ENCODE assay signal across 13 cellular contexts in the genomic region with DNA sequence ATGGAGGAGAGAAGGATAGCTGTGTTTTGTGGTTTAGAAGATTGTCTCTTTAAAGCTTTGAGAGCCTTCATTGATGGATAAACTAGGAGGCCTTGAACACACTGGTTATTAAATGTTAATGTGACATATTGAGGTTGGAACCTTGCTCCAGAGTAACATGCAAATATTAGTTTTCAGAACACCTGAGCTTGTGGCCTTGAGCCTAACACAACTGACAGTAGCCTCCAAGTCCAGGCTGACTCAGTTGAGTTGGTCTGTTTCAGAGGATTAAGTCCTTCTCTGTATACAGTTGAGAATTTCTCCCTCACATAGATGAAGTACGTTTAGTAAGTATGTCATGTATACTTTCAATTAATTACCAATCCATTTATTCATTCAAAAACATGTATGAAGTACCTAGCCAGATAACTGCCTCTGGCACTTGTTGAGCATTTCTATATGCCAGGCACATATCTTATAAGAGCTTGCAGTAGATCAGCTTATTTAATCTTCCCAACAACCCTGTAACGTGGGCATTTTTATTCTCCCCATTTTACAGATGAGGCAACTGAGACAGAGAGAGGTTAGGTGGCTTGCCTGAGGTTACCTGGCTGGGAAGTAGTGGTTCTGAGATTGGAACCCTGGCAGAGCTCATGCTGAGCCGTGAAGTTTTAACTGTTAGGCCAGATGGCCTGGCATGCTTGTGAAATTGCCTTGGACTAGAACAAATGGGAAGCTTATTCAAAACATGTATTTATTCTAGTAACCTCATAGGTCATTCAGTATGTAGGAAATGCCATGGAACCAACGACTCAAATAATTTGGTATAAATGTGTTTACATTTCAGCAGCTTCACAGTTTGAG.
DNase-seq lines count a peak whose midpoint lies in the region; ATAC-seq and TF ChIP-seq lines count a peak whose summit lies in the region.
"Had no signal": no experiment of that assay in that cellular context is flagged by ENCODE, and none has a peak within 500 bp of the region (broad histone marks: within the 10 kb centered on the region; RNA-seq: fewer than 3 reads in every experiment).

No MANE protein-coding gene starts in this region.

- CTCF ChIA-PET in CD4-positive, alpha-beta T cell (lab: Charles Lee): interaction anchor here (1.1 kb wide), 1 partner anchor 143 kb away, joined by 3 read pairs; no protein-coding TSS in a partner anchor

- TF ChIP-seq CTCF in CD4-positive, alpha-beta T cell (IDR thresholded peaks at IDR 0.05): no peak
- no peak for TF ChIP-seq CTCF in KMS-11 (conservative IDR thresholded peaks at IDR 0.05; ENCODE audit: low read depth, low read length)
- TF ChIP-seq CTCF in endothelial cell (IDR thresholded peaks at IDR 0.05; ENCODE audit: unreplicated experiment): no peak
- no peak for TF ChIP-seq CTCF in osteoblast (IDR thresholded peaks at IDR 0.05; ENCODE audit: extremely low read depth, low read depth, low read length)

- no peak for DNase-seq in CD4-positive, alpha-beta T cell
- DNase-seq in endothelial cell (ENCODE audit: low spot score) (no peak), osteoblast (ENCODE audit: insufficient read length, low spot score, missing footprints) (no peak), SW 1271 (lab: John Stamatoyannopoulos, UW) (no peak)
- DNase-seq: activated T-cell treated with anti-CD3 and anti-CD28 coated beads, Interleukin-2, amount 50 U/mL, for 4 hours; left lung; NCI-H1436 treated with DMSO at 0.1 percent for 48 hours; PC-3; upper lobe of right lung had no signal

- H3K4me3 Mint-ChIP-seq in CD4-positive, alpha-beta T cell: no peak overlapping the region
- peak overlapping the region; percentile 4 for H3K4me3 Mint-ChIP-seq in endothelial cell (ENCODE audit: unreplicated experiment)
- H3K4me3 Mint-ChIP-seq: activated T-cell treated with anti-CD3 and anti-CD28 coated beads, Interleukin-2, amount 50 U/mL, for 4 hours had no signal

- H3K4me1 ChIP-seq in KMS-11 (ENCODE audit: low read depth, poor library complexity, severe bottlenecking) (peaks cover 67% of the 10 kb centered on the region), osteoblast (ENCODE audit: insufficient read depth, low read length) (peaks cover 14% of the 10 kb centered on the region)

- H2AFZ ChIP-seq in KMS-11 (ENCODE audit: low read depth) (no peak overlapping the region), osteoblast (ENCODE audit: low read length) (no peak overlapping the region)

- H3K79me2 ChIP-seq in KMS-11 (ENCODE audit: insufficient read depth, low read depth) (peaks cover 36% of the 10 kb centered on the region; the same call in 1 of the 2 replicates), osteoblast (ENCODE audit: insufficient read depth, low read length) (peaks cover 85% of the 10 kb centered on the region)

- peaks cover 16% of the 10 kb centered on the region for H3K4me1 Mint-ChIP-seq in CD4-positive, alpha-beta T cell (ENCODE audit: low read depth)
- peaks cover 23% of the 10 kb centered on the region for H3K4me1 Mint-ChIP-seq in endothelial cell (ENCODE audit: unreplicated experiment)

- H3K36me3 Mint-ChIP-seq in CD4-positive, alpha-beta T cell (ENCODE audit: low read depth): peaks cover 46% of the 10 kb centered on the region
- H3K36me3 Mint-ChIP-seq in endothelial cell (ENCODE audit: low read depth, unreplicated experiment): peaks cover 38% of the 10 kb centered on the region

- ATAC-seq in CD4-positive, alpha-beta T cell (ENCODE audit: poor library complexity): peak; percentile 5
- ATAC-seq in HG02759 (IDR thresholded peaks at IDR 0.05; ENCODE audit: unreplicated experiment) (no peak), GM18867 (IDR thresholded peaks at IDR 0.05; ENCODE audit: unreplicated experiment) (no peak), HG02642 (IDR thresholded peaks at IDR 0.05; ENCODE audit: poor library complexity, unreplicated experiment) (no peak)
- ATAC-seq: left lung, PC-3 had no signal

- H3K36me3 ChIP-seq in KMS-11 (ENCODE audit: insufficient read depth): no peaks in the 10 kb centered on the region
- peaks cover 32% of the 10 kb centered on the region for H3K36me3 ChIP-seq in osteoblast (ENCODE audit: insufficient read depth, low read length)

- intact Hi-C loops in CD4-positive, alpha-beta T cell (cut with DNase I, micrococcal nuclease): loop anchor here in 1 of 2 experiments (10.0 kb wide), 1 partner anchor 47 kb away; no protein-coding TSS in a partner anchor

- H4K20me1 ChIP-seq in KMS-11 (ENCODE audit: insufficient read depth) (no peaks in the 10 kb centered on the region), osteoblast (ENCODE audit: insufficient read depth, low read length) (peaks cover 13% of the 10 kb centered on the region)

- H3K27me3 ChIP-seq in CD4-positive, alpha-beta T cell (ENCODE audit: control insufficient read depth, insufficient read depth, low read length): no peaks in the 10 kb centered on the region
- no peaks in the 10 kb centered on the region for H3K27me3 ChIP-seq in KMS-11 (ENCODE audit: insufficient read depth, low read depth)
- H3K27me3 ChIP-seq in osteoblast (ENCODE audit: insufficient read depth, low read length): no peaks in the 10 kb centered on the region
- H3K27me3 ChIP-seq: left lung, upper lobe of right lung had no signal

- no peaks in the 10 kb centered on the region for H3K9me3 Mint-ChIP-seq in CD4-positive, alpha-beta T cell
- no peaks in the 10 kb centered on the region for H3K9me3 Mint-ChIP-seq in endothelial cell (ENCODE audit: unreplicated experiment)
- H3K9me3 Mint-ChIP-seq: activated T-cell treated with anti-CD3 and anti-CD28 coated beads, Interleukin-2, amount 50 U/mL, for 4 hours had no signal

- peak overlapping the region; percentile 37 for H3K27ac ChIP-seq in CD4-positive, alpha-beta T cell (ENCODE audit: low read depth, low read length)
- H3K27ac ChIP-seq in KMS-11: peak overlapping the region; percentile 53
- peak overlapping the region; percentile 46 for H3K27ac ChIP-seq in osteoblast (ENCODE audit: low read depth, low read length)
- H3K27ac ChIP-seq: upper lobe of right lung had no signal

- H3K27me3 Mint-ChIP-seq in CD4-positive, alpha-beta T cell: no peaks in the 10 kb centered on the region
- H3K27me3 Mint-ChIP-seq in endothelial cell (ENCODE audit: unreplicated experiment): peaks cover 14% of the 10 kb centered on the region

- H3K27ac Mint-ChIP-seq in CD4-positive, alpha-beta T cell: no peak overlapping the region
- H3K27ac Mint-ChIP-seq in endothelial cell (ENCODE audit: unreplicated experiment): peak overlapping the region; percentile 85

- no peak overlapping the region for H3K9ac ChIP-seq in KMS-11

- H3K9me3 ChIP-seq in CD4-positive, alpha-beta T cell (ENCODE audit: control insufficient read depth, low read length): no peaks in the 10 kb centered on the region
- no peaks in the 10 kb centered on the region for H3K9me3 ChIP-seq in osteoblast (ENCODE audit: low read depth, low read length)
- H3K9me3 ChIP-seq: left lung, upper lobe of right lung had no signal

- peak overlapping the region; percentile 36 for H3K4me2 ChIP-seq in KMS-11
- H3K4me2 ChIP-seq in osteoblast (ENCODE audit: insufficient read depth, low read length): no peak overlapping the region

- H3K4me3 ChIP-seq in KMS-11 (IDR thresholded peaks at IDR 0.05; ENCODE audit: insufficient read depth, low read depth, low read length) (no peak overlapping the region), osteoblast (ENCODE audit: insufficient read depth, low read length) (no peak overlapping the region)
- H3K4me3 ChIP-seq: left lung, upper lobe of right lung had no signal

- POLR2A ChIA-PET in CD4-positive, alpha-beta T cell (lab: Charles Lee): interaction anchor here (1.1 to 2.1 kb wide), 3 partner anchors 9 to 143 kb away, joined by 5 to 8 read pairs (median 6); a partner anchor contains a TSS
